8 cellular contexts compared by ENCODE assay signal in genomic region chr1:155052412-155053400, GRCh38. TPM values are rescaled to one million over a fixed set of nuclear protein-coding genes. Genes with fewer than 3 reads are reported as not detected.
A peak's percentile ranks its signal among the peaks of the same experiment; 100 is the strongest.
DNase-seq lines count a peak whose midpoint lies in the region; ATAC-seq and TF ChIP-seq lines count a peak whose summit lies in the region.

No MANE protein-coding gene starts in this region.

- H3K27me3 ChIP-seq in A673 (replicated peaks; ENCODE audit: insufficient read depth, low read depth, low read length, poor library complexity) (no peaks in the 10 kb centered on the region), SJSA1 (replicated peaks) (no peaks in the 10 kb centered on the region), mucosa of rectum (ENCODE audit: control insufficient read depth in 2 of 2, insufficient read depth in 2 of 2, low read length in 2 of 2) (no peaks in the 10 kb centered on the region)

- no TSS peak for BruUV-seq in A673 (replicated peaks; lab: Mats Ljungman, UMichigan)

- CTCF ChIA-PET in A673 (lab: Charles Lee) = interaction anchor here (1.1 to 2.0 kb wide), 2 partner anchors 9 to 32 kb away, joined by 8 to 9 read pairs; no protein-coding TSS in a partner anchor

- H3K4me1 ChIP-seq in A673 (ENCODE audit: insufficient read depth, low read length, poor library complexity, severe bottlenecking) (peaks cover 20% of the 10 kb centered on the region), SJSA1 (replicated peaks) (peaks cover 34% of the 10 kb centered on the region), mucosa of rectum (ENCODE audit: control insufficient read depth in 2 of 2, insufficient read depth in 2 of 2, low read length in 2 of 2) (peaks cover 34 to 37% of the 10 kb centered on the region in 2 donors)

- TF ChIP-seq CTCF in A673 (conservative IDR thresholded peaks at IDR 0.05; ENCODE audit: low read depth, low read length) (peak; percentile 46; the same call in 1 of the 2 replicates), GM20000 (IDR thresholded peaks at IDR 0.05; ENCODE audit: extremely low read depth, missing control alignments) (peak; percentile 42), coronary artery (IDR thresholded peaks at IDR 0.05) (no peak)

- POLR2A ChIA-PET in A673 (lab: Charles Lee; ENCODE audit: low non-redundant PET) = interaction anchor here (0.5 kb wide), 1 partner anchor 12 kb away, joined by 6 read pairs; no protein-coding TSS in a partner anchor

- H3K9me3 ChIP-seq in A673 (ENCODE audit: low read depth, low read length, poor library complexity, severe bottlenecking) = no peaks in the 10 kb centered on the region
- H3K9me3 ChIP-seq in SJSA1 (replicated peaks) = no peaks in the 10 kb centered on the region
- H3K9me3 ChIP-seq in mucosa of rectum (ENCODE audit: control insufficient read depth in 2 of 2, low read length in 2 of 2) = no peaks in the 10 kb centered on the region

- peak overlapping the region; percentile 81 to 87 for H3K9ac ChIP-seq in mucosa of rectum (ENCODE audit: low read depth in 1 of 2, low read length in 2 of 2)

- H3K27ac ChIP-seq in A673 (ENCODE audit: low read depth, low read length, poor library complexity, severe bottlenecking) (no peak overlapping the region), SJSA1 (no peak overlapping the region), coronary artery (peak overlapping the region; percentile 68 to 91), mucosa of rectum (ENCODE audit: low read depth in 2 of 2, low read length in 2 of 2) (peak overlapping the region; percentile 91 to 93)

- ATAC-seq in GM18858 (IDR thresholded peaks at IDR 0.05; ENCODE audit: unreplicated experiment) (no peak), HG03354 (IDR thresholded peaks at IDR 0.05; ENCODE audit: poor library complexity, severe bottlenecking, unreplicated experiment) (no peak)

- H3K4me3 ChIP-seq in A673 (ENCODE audit: low read depth, low read length, poor library complexity, severe bottlenecking) (peak overlapping the region; percentile 89), SJSA1 (peak overlapping the region; percentile 50), coronary artery (peak overlapping the region; percentile 79), mucosa of rectum (ENCODE audit: low read length in 2 of 2) (peak overlapping the region; percentile 78 to 83)

- DNase-seq in A673 (ENCODE audit: low spot score) (no peak), GM20000 (ENCODE audit: low spot score) (peak; percentile 64), SJSA1 (ENCODE audit: low read depth in 1 of 2, low spot score in 2 of 2) (no peak), coronary artery (ENCODE audit: low spot score) (no peak), NCI-H1092 treated with DMSO at 0.1 percent for 48 hours (lab: John Stamatoyannopoulos, UW) (no peak)

- intact Hi-C loops in A673 (cut with micrococcal nuclease; ENCODE audit: unreplicated experiment) = no loop called here

- H3K36me3 ChIP-seq in A673 (ENCODE audit: insufficient read depth, low read length, poor library complexity, severe bottlenecking) (no peaks in the 10 kb centered on the region), SJSA1 (no peaks in the 10 kb centered on the region), mucosa of rectum (ENCODE audit: control insufficient read depth in 2 of 2, insufficient read depth in 2 of 2, low read length in 2 of 2) (peaks cover 26 to 28% of the 10 kb centered on the region in 2 donors)

RNA-seq across cellular contexts. Expression of gene ADAM15, which starts 1.6 kb away (rescaled TPM):
- 36.3 and 48.5 TPM in 2 replicates for total RNA-seq in A673 (2021)
- 27.0 and 32.0 TPM in 2 replicates for total RNA-seq in SJSA1 (2014; rRNA removed; shearing (Covaris generic))

RNA-seq across cellular contexts. Expression of gene EFNA4, which starts 10.8 kb away (rescaled TPM):
- total RNA-seq in A673 (2021) = 17.0 and 18.8 TPM in 2 replicates
- 4.7 and 4.8 TPM in 2 replicates for total RNA-seq in SJSA1 (2014; rRNA removed; shearing (Covaris generic))

RNA-seq across cellular contexts. Expression of gene DCST1, which starts 19.1 kb away (rescaled TPM):
- not detected in 2 replicates for total RNA-seq in A673 (2021)
- total RNA-seq in SJSA1 (2014; rRNA removed; shearing (Covaris generic)) = not detected in 2 replicates

RNA-seq across cellular contexts. Expression of gene DCST2, which starts 19.1 kb away (rescaled TPM):
- total RNA-seq in A673 (2021) = 0.21 TPM in 1 of 2 replicates, not detected in the other
- not detected in 2 replicates for total RNA-seq in SJSA1 (2014; rRNA removed; shearing (Covaris generic))

RNA-seq across cellular contexts. Expression of gene EFNA3, which starts 25.9 kb away (rescaled TPM):
- 5.8 and 8.9 TPM in 2 replicates for total RNA-seq in A673 (2021)
- total RNA-seq in SJSA1 (2014; rRNA removed; shearing (Covaris generic)) = 0.21 and 0.85 TPM in 2 replicates

Comparison
In these comparisons a context has a peak if more than half of its experiments do, and no peak if none do; other contexts are left out.
1. H3K27ac ChIP-seq: peak in coronary artery (2 of 2) and mucosa of rectum (2 of 2); none in A673 (single experiment) and SJSA1 (single experiment).
2. Peak in every context shown above with its lines, with median percentiles within 50 percentile points of each other: H3K4me3 ChIP-seq.